ENCODE assay signal across 25 cellular contexts in the genomic region with DNA sequence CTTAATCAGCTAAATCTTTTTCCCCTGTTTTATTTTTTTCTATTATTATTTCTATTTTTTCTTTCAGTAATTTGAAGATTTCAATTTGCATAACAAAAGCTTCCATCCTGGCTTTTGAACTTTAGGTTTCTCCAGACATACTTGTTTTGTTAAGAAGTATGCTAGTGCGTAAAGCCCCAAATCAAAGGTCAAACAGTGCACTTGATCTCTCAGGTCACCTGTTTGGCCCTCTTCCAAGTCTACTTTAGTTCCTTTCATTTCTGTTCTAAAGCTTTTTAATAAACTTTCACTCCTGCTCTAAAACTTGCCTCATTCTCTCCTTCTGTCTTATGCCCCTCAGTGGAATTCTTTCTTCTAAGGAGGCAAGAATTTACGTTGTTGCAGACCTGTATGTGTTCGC.
"Had no signal": no experiment of that assay in that cellular context is flagged by ENCODE, and none has a peak within 500 bp of the region (broad histone marks: within the 10 kb centered on the region; RNA-seq: fewer than 3 reads in every experiment).

No MANE protein-coding gene starts in this region.

- H3K27ac ChIP-seq: KMS-11, SJCRH30, VCaP had no signal

- FAIRE-seq: astrocyte had no signal

- H3K9me3 ChIP-seq: MG63, SJCRH30, SK-N-SH had no signal

- ATAC-seq: activated T-helper 17 cell treated with anti-CD3 and anti-CD28 coated beads, Interleukin-2, amount 50 U/mL, for 72 hours had no signal

- DNase-seq: activated CD4-positive, alpha-beta memory T cell treated with anti-CD3 and anti-CD28 coated beads for 36 hours; activated CD4-positive, alpha-beta T cell treated with anti-CD3 and anti-CD28 coated beads, Interleukin-2, amount 10 ng/mL, durations not matched to agents 7 days and 5 days; activated CD4-positive, CD25-positive, alpha-beta regulatory T cell; activated CD8-positive, alpha-beta memory T cell treated with anti-CD3 and anti-CD28 coated beads for 24 hours; activated gamma-delta T cell; activated naive CD4-positive, alpha-beta T cell treated with anti-CD3 and anti-CD28 coated beads for 36 hours; activated T-cell treated with anti-CD3 and anti-CD28 coated beads, Interleukin-2, amount 50 U/mL, for 48 hours; amygdala; MG63; NCI-H1105 treated with DMSO at 0.1 percent for 48 hours; NCI-H1436 treated with DMSO at 0.1 percent for 48 hours; NCI-H187; NCI-H2081 treated with DMSO at 0.1 percent for 48 hours; NCI-H2171 treated with DMSO at 0.1 percent for 48 hours; NCI-H226; NCI-H526; NCI-H774; Right ventricle myocardium superior; SJCRH30; SK-N-SH; T-helper 1 cell had no signal

- H3K4me1 ChIP-seq: SJCRH30 had no signal

- H3K27me3 ChIP-seq: MG63, SJCRH30 had no signal

- H3K36me3 ChIP-seq: MG63, SJCRH30 had no signal

- H3K4me3 ChIP-seq: MG63, SJCRH30 had no signal
